Comparison of ENCODE assay signal across 1 cellular context in genomic region chr11:129814244-129814992, GRCh38.
A peak's percentile ranks its signal among the peaks of the same experiment; 100 is the strongest.
TF ChIP-seq lines count a peak whose summit lies in the region.

No MANE protein-coding gene starts in this region.

TF ChIP-seq in K562, 482 proteins besides CTCF, POLR2A, EP300 and RAD21 (continued from another document):
- TF ChIP-seq JUN (IDR thresholded peaks at IDR 0.05; ENCODE audit: borderline replicate concordance, low read depth, low read length), result no peak
- no peak for TF ChIP-seq JUN (CRISPR knock-in tag; IDR thresholded peaks at IDR 0.05; ENCODE audit: borderline replicate concordance)
- TF ChIP-seq PKNOX1 (IDR thresholded peaks at IDR 0.05), result peak; percentile 35; the same call in 1 of the 2 replicates
- peak; percentile 84 for TF ChIP-seq POLR2H (tag; IDR thresholded peaks at IDR 0.05; ENCODE audit: low read depth)
- TF ChIP-seq SRSF9 (IDR thresholded peaks at IDR 0.05; ENCODE audit: borderline replicate concordance, low read depth, low read length), result no peak
- no peak for TF ChIP-seq CREB3 (tag; conservative IDR thresholded peaks at IDR 0.05; ENCODE audit: low read depth)
- TF ChIP-seq TOE1 (IDR thresholded peaks at IDR 0.05; ENCODE audit: borderline replicate concordance), result no peak
- no peak for TF ChIP-seq TOE1 (CRISPR knock-in tag; IDR thresholded peaks at IDR 0.05; ENCODE audit: borderline replicate concordance, low read depth)
- no peak for TF ChIP-seq ZBTB40 (IDR thresholded peaks at IDR 0.05)
- no peak for TF ChIP-seq ZBTB40 (CRISPR knock-in tag; IDR thresholded peaks at IDR 0.05)
- TF ChIP-seq ZNF507 (tag; conservative IDR thresholded peaks at IDR 0.05), result no peak
- TF ChIP-seq ZNF277 (CRISPR knock-in tag; IDR thresholded peaks at IDR 0.05; ENCODE audit: borderline replicate concordance), result no peak
- peak; percentile 71 for TF ChIP-seq FOS (IDR thresholded peaks at IDR 0.05; ENCODE audit: extremely low read depth, insufficient read length)
- TF ChIP-seq ZNF316 (IDR thresholded peaks at IDR 0.05), result peak; percentile 90
- TF ChIP-seq IRF1 (CRISPR knock-in tag; IDR thresholded peaks at IDR 0.05; ENCODE audit: borderline replicate concordance), result no peak
- TF ChIP-seq KAT2B (IDR thresholded peaks at IDR 0.05; ENCODE audit: low read depth, low read length), result no peak
- peak; percentile 41; the same call in 1 of the 2 replicates for TF ChIP-seq MAFG (tag; conservative IDR thresholded peaks at IDR 0.05)
- TF ChIP-seq HDAC1 (IDR thresholded peaks at IDR 0.05), result no peak
- TF ChIP-seq PML (IDR thresholded peaks at IDR 0.05; ENCODE audit: low read length), result peak; percentile 30; the same call in 1 of the 2 replicates
- no peak; the same call in 1 of the 2 replicates for TF ChIP-seq FOXM1 (IDR thresholded peaks at IDR 0.05; ENCODE audit: low read depth)
- TF ChIP-seq FOXM1 (CRISPR knock-in tag; IDR thresholded peaks at IDR 0.05; ENCODE audit: low read depth), result no peak
- TF ChIP-seq SMAD2 (IDR thresholded peaks at IDR 0.05; ENCODE audit: low read depth, low read length), result no peak
- peak; percentile 67 for TF ChIP-seq RBM25 (IDR thresholded peaks at IDR 0.05; ENCODE audit: low read depth, low read length, severe bottlenecking)
- no peak for TF ChIP-seq SFPQ (IDR thresholded peaks at IDR 0.05; ENCODE audit: low read depth, low read length)
- TF ChIP-seq NCOA4 (IDR thresholded peaks at IDR 0.05; ENCODE audit: partially characterized antibody), result no peak
- TF ChIP-seq GTF2A2 (tag; IDR thresholded peaks at IDR 0.05), result peak; percentile 76
- TF ChIP-seq TAF1 (IDR thresholded peaks at IDR 0.05; ENCODE audit: control insufficient read depth, extremely low read depth, insufficient read depth, low read length, severe bottlenecking), result no peak
- 0 out of 2 replicates have a peak, but pooled peaks have one; percentile 18 for TF ChIP-seq CHD2 (IDR thresholded peaks at IDR 0.05; ENCODE audit: low read depth, low read length)
- peak; percentile 38; the same call in 1 of the 2 replicates for TF ChIP-seq SUPT5H (IDR thresholded peaks at IDR 0.05)
- TF ChIP-seq MIER1 (IDR thresholded peaks at IDR 0.05; ENCODE audit: low read depth), result no peak
- TF ChIP-seq TCF3 (CRISPR knock-in tag; IDR thresholded peaks at IDR 0.05), result no peak
- TF ChIP-seq KDM1A (IDR thresholded peaks at IDR 0.05), result no peak
- TF ChIP-seq XRCC4 (IDR thresholded peaks at IDR 0.05; ENCODE audit: extremely low read depth, insufficient read depth, insufficient read length), result no peak
- TF ChIP-seq RBFOX2 (IDR thresholded peaks at IDR 0.05; ENCODE audit: low read depth, low read length), result peak; percentile 49; the same call in 1 of the 2 replicates
